27 cellular contexts compared by ENCODE assay signal in genomic region chr13:111401755-111402154, GRCh38.
"Had no signal": no experiment of that assay in that cellular context is flagged by ENCODE, and none has a peak within 500 bp of the region (broad histone marks: within the 10 kb centered on the region; RNA-seq: fewer than 3 reads in every experiment).

No MANE protein-coding gene starts in this region.

- H3K27me3 ChIP-seq: ovary, vagina had no signal

- H3K27ac Mint-ChIP-seq: memory B cell; mesothelial cell of epicardium; naive B cell; nephron; stimulated activated naive CD8-positive, alpha-beta T cell treated with anti-CD3 and anti-CD28 coated beads, Interleukin-15, amount 100 ng/mL, for 72 hours had no signal

- H3K4me1 Mint-ChIP-seq: memory B cell, mesothelial cell of epicardium, naive B cell, nephron had no signal

- H3K36me3 ChIP-seq: gastrocnemius medialis, heart right ventricle, ovary, suprapubic skin, transverse colon, vagina had no signal

- H3K4me3 Mint-ChIP-seq: memory B cell; mesothelial cell of epicardium; naive B cell; nephron; stimulated activated naive CD8-positive, alpha-beta T cell treated with anti-CD3 and anti-CD28 coated beads, Interleukin-15, amount 100 ng/mL, for 72 hours had no signal

- H3K9me3 ChIP-seq: gastrocnemius medialis, heart right ventricle, mucosa of descending colon, ovary, psoas muscle, suprapubic skin, transverse colon, vagina had no signal

- H3K9me3 Mint-ChIP-seq: memory B cell; mesothelial cell of epicardium; nephron; stimulated activated naive CD8-positive, alpha-beta T cell treated with anti-CD3 and anti-CD28 coated beads, Interleukin-15, amount 100 ng/mL, for 72 hours had no signal

- H3K36me3 Mint-ChIP-seq: memory B cell, mesothelial cell of epicardium, naive B cell had no signal

- H3K27ac ChIP-seq: dorsolateral prefrontal cortex, epithelial cell of prostate, gastrocnemius medialis, heart right ventricle, ovary, psoas muscle, skin epidermis, suprapubic skin, transverse colon, vagina had no signal

- H3K4me1 ChIP-seq: gastrocnemius medialis, heart right ventricle, psoas muscle, suprapubic skin, transverse colon, vagina had no signal

- H3K4me3 ChIP-seq: dorsolateral prefrontal cortex, gastrocnemius medialis, heart right ventricle, lung, mucosa of descending colon, ovary, psoas muscle, skin epidermis, suprapubic skin, transverse colon, vagina had no signal

- DNase-seq: effector CD4-positive, alpha-beta T cell; foreskin fibroblast; gastrocnemius medialis; heart right ventricle; hippocampal formation; left colon; left ventricle myocardium superior; mucosa of descending colon; naive B cell; occipital lobe; psoas muscle; right cardiac atrium; stimulated activated CD4-positive, alpha-beta T cell treated with anti-CD3 and anti-CD28 coated beads, Interleukin-15, amount 100 ng/mL, for 24 hours; stimulated activated CD4-positive, alpha-beta T cell treated with anti-CD3 and anti-CD28 coated beads, Interleukin-2, amount 100 ng/mL, for 48 hours; stimulated activated naive CD4-positive, alpha-beta T cell; stimulated activated naive CD8-positive, alpha-beta T cell treated with anti-CD3 and anti-CD28 coated beads, Interleukin-15, amount 100 ng/mL, for 72 hours; transverse colon had no signal
